15 cellular contexts compared by ENCODE assay signal in genomic region chr15:99170476-99171065, GRCh38.
DNase-seq lines count a peak whose midpoint lies in the region; ATAC-seq, FAIRE-seq and TF ChIP-seq lines count a peak whose summit lies in the region.
"Had no signal": no experiment of that assay in that cellular context is flagged by ENCODE, and none has a peak within 500 bp of the region (broad histone marks: within the 10 kb centered on the region; RNA-seq: fewer than 3 reads in every experiment).

No MANE protein-coding gene starts in this region.

- BruUV-seq in OCI-LY7 (replicated peaks; lab: Mats Ljungman, UMichigan): no TSS peak

- no peak overlapping the region for H3K4me3 Mint-ChIP-seq in astrocyte (ENCODE audit: unreplicated experiment)
- H3K4me3 Mint-ChIP-seq: effector memory CD8-positive, alpha-beta T cell; memory B cell; neural crest cell had no signal

- H3K9me2 ChIP-seq in OCI-LY7 (ENCODE audit: insufficient read depth, low read length): no peaks in the 10 kb centered on the region

- H3K4me3 ChIP-seq in astrocyte (ENCODE audit: insufficient read depth, low read depth, low read length) (no peak overlapping the region), cardiac muscle cell (no peak overlapping the region), upper lobe of right lung (no peak overlapping the region), OCI-LY7 (ENCODE audit: low read depth, low read length, poor library complexity, severe bottlenecking) (no peak overlapping the region)

- no peaks in the 10 kb centered on the region for H3K9me3 Mint-ChIP-seq in astrocyte (ENCODE audit: unreplicated experiment)
- H3K9me3 Mint-ChIP-seq: effector memory CD8-positive, alpha-beta T cell; memory B cell; neural crest cell had no signal

- H3K4me1 ChIP-seq in astrocyte (ENCODE audit: insufficient read depth, low read length): peaks cover 19% of the 10 kb centered on the region
- H3K4me1 ChIP-seq in cardiac muscle cell (ENCODE audit: low read depth): peaks cover 31% of the 10 kb centered on the region
- H3K4me1 ChIP-seq in upper lobe of right lung: peaks cover 4% of the 10 kb centered on the region
- H3K4me1 ChIP-seq in OCI-LY7 (ENCODE audit: insufficient read depth, low read length, poor library complexity, severe bottlenecking): peaks cover 13% of the 10 kb centered on the region

- H3K27me3 ChIP-seq in astrocyte (ENCODE audit: insufficient read depth, low read length): no peaks in the 10 kb centered on the region
- H3K27me3 ChIP-seq in cardiac muscle cell: no peaks in the 10 kb centered on the region
- H3K27me3 ChIP-seq in upper lobe of right lung: no peaks in the 10 kb centered on the region

- CTCF ChIA-PET in OCI-LY7 (lab: Charles Lee; ENCODE audit: unreplicated experiment): no interaction called here

- H4K20me1 ChIP-seq in astrocyte (ENCODE audit: insufficient read depth, low read length) (no peaks in the 10 kb centered on the region), OCI-LY7 (ENCODE audit: insufficient read depth, low read length) (no peaks in the 10 kb centered on the region)

- H3K27ac ChIP-seq in astrocyte (ENCODE audit: low read depth, low read length) (peak overlapping the region; percentile 79), cardiac muscle cell (peak overlapping the region; percentile 88), upper lobe of right lung (peak overlapping the region; percentile 17), OCI-LY7 (ENCODE audit: low read depth, low read length, poor library complexity, severe bottlenecking) (no peak overlapping the region)
- H3K27ac ChIP-seq: HL-60, KMS-11 had no signal

- TF ChIP-seq CTCF in astrocyte (IDR thresholded peaks at IDR 0.05; ENCODE audit: insufficient read depth, low read depth, low read length): no peak
- TF ChIP-seq CTCF in cardiac muscle cell (IDR thresholded peaks at IDR 0.05; ENCODE audit: low read depth, low read length): no peak
- no peak for TF ChIP-seq CTCF in upper lobe of right lung (IDR thresholded peaks at IDR 0.05)
- TF ChIP-seq CTCF in OCI-LY7 (conservative IDR thresholded peaks at IDR 0.05; ENCODE audit: low read length): no peak

- ATAC-seq in upper lobe of right lung: no peak
- ATAC-seq: effector memory CD8-positive, alpha-beta T cell had no signal

- peaks cover 29% of the 10 kb centered on the region for H3K36me3 Mint-ChIP-seq in astrocyte (ENCODE audit: low read depth, unreplicated experiment)
- H3K36me3 Mint-ChIP-seq: memory B cell had no signal

- no peak overlapping the region for H3K4me2 ChIP-seq in astrocyte (ENCODE audit: low read length)
- no peak overlapping the region for H3K4me2 ChIP-seq in OCI-LY7 (ENCODE audit: low read length)
- H3K4me2 ChIP-seq: KMS-11 had no signal

- H3K9ac ChIP-seq in astrocyte (ENCODE audit: low read length): peak overlapping the region; percentile 58
- H3K9ac ChIP-seq: KMS-11 had no signal

- H3K4me1 Mint-ChIP-seq in astrocyte (ENCODE audit: low read depth, unreplicated experiment): peaks cover 15% of the 10 kb centered on the region

- H2AFZ ChIP-seq in astrocyte (ENCODE audit: low read depth, low read length) (no peak overlapping the region), OCI-LY7 (ENCODE audit: low read length) (no peak overlapping the region)

- FAIRE-seq in astrocyte (lab: Jason Lieb, UNC): no peak
- no peak for FAIRE-seq in HTR-8/SVneo (lab: Jason Lieb, UNC)

- no peaks in the 10 kb centered on the region for H3K27me3 Mint-ChIP-seq in astrocyte (ENCODE audit: low read depth, unreplicated experiment)
- H3K27me3 Mint-ChIP-seq: memory B cell had no signal

- intact Hi-C loops in upper lobe of right lung (cut with DNase I): no loop called here
- intact Hi-C loops in OCI-LY7 (cut with micrococcal nuclease; ENCODE audit: unreplicated experiment): no loop called here

- no peaks in the 10 kb centered on the region for H3K79me2 ChIP-seq in astrocyte (ENCODE audit: insufficient read depth, low read length)
- H3K79me2 ChIP-seq in OCI-LY7 (ENCODE audit: insufficient read depth, low read depth, low read length): no peaks in the 10 kb centered on the region

- H3K9me3 ChIP-seq in astrocyte (ENCODE audit: insufficient read depth, low read depth, low read length) (no peaks in the 10 kb centered on the region), cardiac muscle cell (ENCODE audit: low read depth) (no peaks in the 10 kb centered on the region), upper lobe of right lung (no peaks in the 10 kb centered on the region), OCI-LY7 (ENCODE audit: low read length) (no peaks in the 10 kb centered on the region)

- POLR2A ChIA-PET in OCI-LY7 (lab: Charles Lee): no interaction called here

- no peak overlapping the region for H3K27ac Mint-ChIP-seq in astrocyte (ENCODE audit: unreplicated experiment)
- H3K27ac Mint-ChIP-seq: effector memory CD8-positive, alpha-beta T cell; memory B cell had no signal

- no peak for DNase-seq in astrocyte (ENCODE audit: low read depth)
- DNase-seq in cardiac muscle cell (ENCODE audit: low read depth in 1 of 2, low spot score in 1 of 2): no peak
- DNase-seq in pons (ENCODE audit: low spot score): peak; percentile 25
- no peak for DNase-seq in upper lobe of right lung
- DNase-seq in HTR-8/SVneo (ENCODE audit: insufficient read length, low spot score): no peak
- DNase-seq in OCI-LY7 (ENCODE audit: low spot score): no peak
- DNase-seq in NOMO-1 (lab: John Stamatoyannopoulos, UW; ENCODE audit: unreplicated experiment in 2 of 2): no peak
- DNase-seq: activated CD8-positive, alpha-beta memory T cell treated with anti-CD3 and anti-CD28 coated beads, Interleukin-2, amount 50 U/mL, for 48 hours; effector memory CD8-positive, alpha-beta T cell; GDM1; NCI-H1417 had no signal

- H3K36me3 ChIP-seq in astrocyte (ENCODE audit: insufficient read depth, low read length) (peaks cover 13% of the 10 kb centered on the region), cardiac muscle cell (no peaks in the 10 kb centered on the region), upper lobe of right lung (peaks cover 24% of the 10 kb centered on the region), OCI-LY7 (ENCODE audit: insufficient read depth, low read length) (no peaks in the 10 kb centered on the region)
